8 cellular contexts compared by ENCODE assay signal in genomic region chr12:118356809-118357326, GRCh38. TPM values are rescaled to one million over a fixed set of nuclear protein-coding genes. Genes with fewer than 3 reads are reported as not detected.
DNase-seq lines count a peak whose midpoint lies in the region; ATAC-seq and TF ChIP-seq lines count a peak whose summit lies in the region.

No MANE protein-coding gene starts in this region.

- intact Hi-C loops in right cardiac atrium (cut with DNase I): no loop called here

- H3K4me3 Mint-ChIP-seq in activated CD4-positive, alpha-beta memory T cell treated with anti-CD3 and anti-CD28 coated beads, Interleukin-2, amount 10 ng/mL, durations not matched to agents 7 days and 5 days: peak overlapping the region; percentile 95

- 17% methylated on average over 2 of the region's 2 CpGs for WGBS in right cardiac atrium

- H3K9me3 ChIP-seq in BLaER1 treated with 17β-estradiol and CSF1 and Interleukin-3, amounts not matched to agents 10 nM and 100 nM (replicated peaks in 1 of 11): peaks cover 21 to 48% (median 41%) of the 10 kb centered on the region in 11 experiments
- H3K9me3 ChIP-seq in right cardiac atrium (ENCODE audit: control insufficient read depth, low read length) (no peaks in the 10 kb centered on the region), thoracic aorta (no peaks in the 10 kb centered on the region)

- CTCF ChIA-PET in activated CD4-positive, alpha-beta memory T cell treated with anti-CD3 and anti-CD28 coated beads, Interleukin-2, amount 10 ng/mL, durations not matched to agents 7 days and 5 days (lab: Charles Lee): interaction anchor here (0.5 to 6.7 kb wide), 10 partner anchors 9 to 221 kb away, joined by 3 to 138 read pairs (median 4); partner anchors contain the start of genes PEBP1, SUDS3 and TAOK3

- H3K36me3 ChIP-seq in BLaER1 treated with 17β-estradiol and CSF1 and Interleukin-3, amounts not matched to agents 10 nM and 100 nM: peaks cover 16 to 32% (median 29%) of the 10 kb centered on the region in 11 experiments; a peak in 20 of 22 replicates
- no peaks in the 10 kb centered on the region for H3K36me3 ChIP-seq in thoracic aorta

- peaks cover 27% of the 10 kb centered on the region for H3K36me3 Mint-ChIP-seq in activated CD4-positive, alpha-beta memory T cell treated with anti-CD3 and anti-CD28 coated beads, Interleukin-2, amount 10 ng/mL, durations not matched to agents 7 days and 5 days (ENCODE audit: low read depth)

- H3K27ac Mint-ChIP-seq in activated CD4-positive, alpha-beta memory T cell treated with anti-CD3 and anti-CD28 coated beads, Interleukin-2, amount 10 ng/mL, durations not matched to agents 7 days and 5 days: peak overlapping the region; percentile 80

- POLR2A ChIA-PET in activated CD4-positive, alpha-beta memory T cell treated with anti-CD3 and anti-CD28 coated beads, Interleukin-2, amount 10 ng/mL, durations not matched to agents 7 days and 5 days (lab: Charles Lee): interaction anchor here (1.3 to 5.3 kb wide), 6 partner anchors 9 to 296 kb away, joined by 3 to 106 read pairs (median 6); partner anchors contain the start of genes PEBP1, SUDS3, TAOK3 and WSB2

- H3K27ac ChIP-seq in BLaER1 treated with 17β-estradiol and CSF1 and Interleukin-3, amounts not matched to agents 10 nM and 100 nM: peak overlapping the region; percentile 79 to 90 (median 88)
- H3K27ac ChIP-seq in right cardiac atrium (ENCODE audit: low read length) (peak overlapping the region; percentile 45), thoracic aorta (peak overlapping the region in 1 of 2 donors; percentile 31)

- no peaks in the 10 kb centered on the region for H3K27me3 ChIP-seq in BLaER1 treated with 17β-estradiol and CSF1 and Interleukin-3, amounts not matched to agents 10 nM and 100 nM
- H3K27me3 ChIP-seq in right cardiac atrium (ENCODE audit: control insufficient read depth, insufficient read depth) (no peaks in the 10 kb centered on the region), thoracic aorta (replicated peaks; ENCODE audit: insufficient read depth) (no peaks in the 10 kb centered on the region)

- no peaks in the 10 kb centered on the region for H3K27me3 Mint-ChIP-seq in activated CD4-positive, alpha-beta memory T cell treated with anti-CD3 and anti-CD28 coated beads, Interleukin-2, amount 10 ng/mL, durations not matched to agents 7 days and 5 days

- peak overlapping the region; percentile 69 to 83 (median 81) for H3K9ac ChIP-seq in BLaER1 treated with 17β-estradiol and CSF1 and Interleukin-3, amounts not matched to agents 10 nM and 100 nM

- peaks cover 42% of the 10 kb centered on the region for H3K4me1 Mint-ChIP-seq in activated CD4-positive, alpha-beta memory T cell treated with anti-CD3 and anti-CD28 coated beads, Interleukin-2, amount 10 ng/mL, durations not matched to agents 7 days and 5 days

- no peaks in the 10 kb centered on the region; a peak in 1 of 22 replicates for H4K20me1 ChIP-seq in BLaER1 treated with 17β-estradiol and CSF1 and Interleukin-3, amounts not matched to agents 10 nM and 100 nM

- peaks cover 8% of the 10 kb centered on the region for H3K9me3 Mint-ChIP-seq in activated CD4-positive, alpha-beta memory T cell treated with anti-CD3 and anti-CD28 coated beads, Interleukin-2, amount 10 ng/mL, durations not matched to agents 7 days and 5 days

- H3K4me2 ChIP-seq in BLaER1 treated with 17β-estradiol and CSF1 and Interleukin-3, amounts not matched to agents 10 nM and 100 nM: peak overlapping the region; percentile 64 to 90 (median 79)

- H3K4me3 ChIP-seq in BLaER1 treated with 17β-estradiol and CSF1 and Interleukin-3, amounts not matched to agents 10 nM and 100 nM: peak overlapping the region; percentile 46 to 71 (median 64); a peak in 17 of 20 replicates
- H3K4me3 ChIP-seq in right cardiac atrium (ENCODE audit: low read length) (no peak overlapping the region), thoracic aorta (no peak overlapping the region)

- no peak for DNase-seq in activated CD4-positive, alpha-beta memory T cell treated with anti-CD3 and anti-CD28 coated beads, Interleukin-2, amount 10 ng/mL, durations not matched to agents 7 days and 5 days
- no peak for DNase-seq in right cardiac atrium
- DNase-seq in thoracic aorta (ENCODE audit: low spot score): no peak
- DNase-seq in NK-92 (lab: John Stamatoyannopoulos, UW; ENCODE audit: unreplicated experiment): no peak

- H3K4me1 ChIP-seq in BLaER1 treated with 17β-estradiol and CSF1 and Interleukin-3, amounts not matched to agents 10 nM and 100 nM: peaks cover 40 to 82% (median 60%) of the 10 kb centered on the region in 10 experiments
- H3K4me1 ChIP-seq in right cardiac atrium (ENCODE audit: control insufficient read depth, insufficient read depth, low read length) (peaks cover 3% of the 10 kb centered on the region), thoracic aorta (ENCODE audit: control insufficient read depth in 1 of 2, low read depth in 2 of 2) (peaks cover 11 to 18% of the 10 kb centered on the region in 2 donors)

- no peak for TF ChIP-seq CTCF in thoracic aorta (IDR thresholded peaks at IDR 0.05)

- ATAC-seq in HG02610 (IDR thresholded peaks at IDR 0.05; ENCODE audit: unreplicated experiment) (peak; percentile 30), right cardiac atrium (peak in 1 of 2 donors; percentile 58), thoracic aorta (ENCODE audit: insufficient number of reproducible peaks, low FRiP score, low read depth) (peak; percentile 33), HG02759 (IDR thresholded peaks at IDR 0.05; ENCODE audit: unreplicated experiment) (no peak), GM21619 (IDR thresholded peaks at IDR 0.05; ENCODE audit: unreplicated experiment) (no peak)

RNA-seq across cellular contexts. Expression of gene TAOK3, which starts 15.8 kb away (rescaled TPM):
- 10 to 100 TPM; 61.9 to 65.5 TPM for total RNA-seq in activated CD4-positive, alpha-beta memory T cell treated with anti-CD3 and anti-CD28 coated beads, Interleukin-2, amount 10 ng/mL, durations not matched to agents 7 days and 5 days
- 10 to 100 TPM; 18.9 to 29.1 (median 25.1) TPM for total RNA-seq in right cardiac atrium
- polyA plus RNA-seq in right cardiac atrium: 16.9 TPM
- total RNA-seq in thoracic aorta: 10 to 100 TPM; 52.3 to 59.6 TPM

RNA-seq across cellular contexts. Expression of gene SUDS3, which starts 19.5 kb away (rescaled TPM):
- 10 to 100 TPM; 27.8 to 28.6 TPM for total RNA-seq in activated CD4-positive, alpha-beta memory T cell treated with anti-CD3 and anti-CD28 coated beads, Interleukin-2, amount 10 ng/mL, durations not matched to agents 7 days and 5 days
- total RNA-seq in right cardiac atrium (10 to 100 TPM; 18.9 to 24.0 (median 21.1) TPM), thoracic aorta (10 to 100 TPM; 46.2 to 48.2 TPM)
- polyA plus RNA-seq in right cardiac atrium: 9.5 TPM

Comparison
In these comparisons a context has a peak if more than half of its experiments do, and no peak if none do; other contexts are left out.
1. H3K4me3 ChIP-seq: peak in BLaER1 treated with 17β-estradiol and CSF1 and Interleukin-3, amounts not matched to agents 10 nM and 100 nM (10 of 10); none in right cardiac atrium (single experiment) and thoracic aorta (single experiment).
2. ATAC-seq: peak in HG02610 (single experiment) and thoracic aorta (single experiment); none in HG02759 (single experiment) and GM21619 (single experiment).